17 cellular contexts compared by ENCODE assay signal in genomic region chr10:86356306-86356705, GRCh38. TPM values are rescaled to one million over a fixed set of nuclear protein-coding genes. Genes with fewer than 3 reads are reported as not detected.
DNase-seq lines count a peak whose midpoint lies in the region; ATAC-seq, FAIRE-seq and TF ChIP-seq lines count a peak whose summit lies in the region.
"Had no signal": no experiment of that assay in that cellular context is flagged by ENCODE, and none has a peak within 500 bp of the region (broad histone marks: within the 10 kb centered on the region; RNA-seq: fewer than 3 reads in every experiment).

No MANE protein-coding gene starts in this region.

- intact Hi-C loops in left ventricle myocardium inferior (cut with micrococcal nuclease) (no loop called here), right cardiac atrium (cut with DNase I) (no loop called here), lower lobe of right lung (cut with DNase I) (no loop called here)

- WGBS in right cardiac atrium, result 85% methylated on average over 3 of the region's 3 CpGs

- H3K27me3 ChIP-seq in left ventricle myocardium inferior (ENCODE audit: low read depth) (no peaks in the 10 kb centered on the region), right cardiac atrium (ENCODE audit: control insufficient read depth, insufficient read depth) (no peaks in the 10 kb centered on the region), lower lobe of right lung (ENCODE audit: low read depth) (no peaks in the 10 kb centered on the region)
- H3K27me3 ChIP-seq: MG63 had no signal

- H3K27ac ChIP-seq in left ventricle myocardium inferior (replicated peaks), result peak overlapping the region; percentile 55
- no peak overlapping the region for H3K27ac ChIP-seq in right cardiac atrium (ENCODE audit: low read length)
- peak overlapping the region; percentile 94 for H3K27ac ChIP-seq in caudate nucleus (ENCODE audit: low read depth, low read length)
- H3K27ac ChIP-seq in lower lobe of right lung, result no peak overlapping the region
- H3K27ac ChIP-seq: KMS-11 had no signal

- TF ChIP-seq CTCF in left ventricle myocardium inferior (IDR thresholded peaks at IDR 0.05; ENCODE audit: borderline replicate concordance) (no peak), lower lobe of right lung (IDR thresholded peaks at IDR 0.05) (no peak)

- no peaks in the 10 kb centered on the region for H3K36me3 ChIP-seq in left ventricle myocardium inferior
- H3K36me3 ChIP-seq in lower lobe of right lung, result no peaks in the 10 kb centered on the region
- H3K36me3 ChIP-seq: MG63 had no signal

- H3K4me1 ChIP-seq in left ventricle myocardium inferior (peaks cover 38% of the 10 kb centered on the region), right cardiac atrium (ENCODE audit: control insufficient read depth, insufficient read depth, low read length) (peaks cover 4% of the 10 kb centered on the region), lower lobe of right lung (peaks cover 26% of the 10 kb centered on the region)

- DNase-seq in left ventricle myocardium inferior, result no peak
- no peak for DNase-seq in right cardiac atrium
- DNase-seq in caudate nucleus (lab: John Stamatoyannopoulos, UW), result no peak
- peak; percentile 35 for DNase-seq in lower lobe of right lung
- no peak for DNase-seq in activated T-cell treated with anti-CD3 and anti-CD28 coated beads, Interleukin-2, amount 50 U/mL, for 1 hour
- no peak for DNase-seq in GM12891 (ENCODE audit: insufficient read length, low spot score)
- DNase-seq: Calu3; CD4-positive, alpha-beta T cell; MG63; NCI-H1436; NCI-H2081; SIG-M5 had no signal

- FAIRE-seq in GM12891 (lab: Jason Lieb, UNC), result no peak
- FAIRE-seq: RCC 7860 had no signal

- TF ChIP-seq POLR2A in GM12891 (IDR thresholded peaks at IDR 0.05; ENCODE audit: low read depth, low read length), result no peak

- ATAC-seq in right cardiac atrium, result no peak
- no peak for ATAC-seq in lower lobe of right lung
- ATAC-seq in HG02588 (IDR thresholded peaks at IDR 0.05; ENCODE audit: unreplicated experiment), result no peak
- ATAC-seq in HG03432 (IDR thresholded peaks at IDR 0.05; ENCODE audit: unreplicated experiment), result no peak
- ATAC-seq: HCT116 had no signal

- H3K4me3 ChIP-seq in left ventricle myocardium inferior (no peak overlapping the region), right cardiac atrium (ENCODE audit: low read length) (no peak overlapping the region), lower lobe of right lung (no peak overlapping the region)
- H3K4me3 ChIP-seq: MG63 had no signal

- H3K9me3 ChIP-seq in left ventricle myocardium inferior (replicated peaks), result peaks cover 4% of the 10 kb centered on the region
- no peaks in the 10 kb centered on the region for H3K9me3 ChIP-seq in right cardiac atrium (ENCODE audit: control insufficient read depth, low read length)
- peaks cover 5% of the 10 kb centered on the region for H3K9me3 ChIP-seq in lower lobe of right lung
- H3K9me3 ChIP-seq: MG63 had no signal

TF ChIP-seq in GM12891, 5 proteins besides CTCF, POLR2A, EP300 and RAD21:
- TF ChIP-seq TAF1 (IDR thresholded peaks at IDR 0.05; ENCODE audit: low read depth, low read length), result no peak
- TF ChIP-seq POLR2AphosphoS5 (IDR thresholded peaks at IDR 0.05; ENCODE audit: low read depth, low read length), result no peak
- no peak for TF ChIP-seq POU2F2 (IDR thresholded peaks at IDR 0.05; ENCODE audit: low read depth, low read length)
- TF ChIP-seq SPI1 (IDR thresholded peaks at IDR 0.05; ENCODE audit: low read depth, low read length), result no peak
- no peak for TF ChIP-seq PAX5 (IDR thresholded peaks at IDR 0.05; ENCODE audit: insufficient read depth, low read length, severe bottlenecking)

RNA-seq across cellular contexts. Expression of gene GRID1, which starts 10.3 kb away (rescaled TPM):
- 1.6 TPM for total RNA-seq in left ventricle myocardium inferior
- total RNA-seq in right cardiac atrium, result 1 to 10 TPM in 1 of 4 donors, under 1 TPM in 3; 0.06 to 1.8 (median 0.34) TPM
- polyA plus RNA-seq in right cardiac atrium, result 0.29 TPM
- total RNA-seq in lower lobe of right lung, result 2.5 TPM
- 0.19 TPM for polyA plus RNA-seq in GM12891 (2012; ENCODE audit: low read depth, missing spikeins)
- total RNA-seq: Calu3; CD4-positive, alpha-beta T cell had no signal

Comparison
In these comparisons a context has a peak if more than half of its experiments do, and no peak if none do; other contexts are left out.
1. H3K27ac ChIP-seq: peak in left ventricle myocardium inferior (single experiment) and caudate nucleus (single experiment); none in right cardiac atrium (single experiment) and lower lobe of right lung (single experiment).